ENCODE assay signal across 1 cellular context in genomic region chr1:31266547-31266946, GRCh38.
TF ChIP-seq lines count a peak whose summit lies in the region.

No MANE protein-coding gene starts in this region.

TF ChIP-seq in IMR-90, 13 proteins besides CTCF, POLR2A, EP300 and RAD21 (continued from another document):
- TF ChIP-seq MAZ (IDR thresholded peaks at IDR 0.05; ENCODE audit: borderline replicate concordance, low read depth, low read length) = no peak
- no peak for TF ChIP-seq CEBPB (IDR thresholded peaks at IDR 0.05; ENCODE audit: low read depth, low read length)
- no peak for TF ChIP-seq NFE2L2 (IDR thresholded peaks at IDR 0.05; ENCODE audit: low read depth, low read length)
- TF ChIP-seq USF2 (IDR thresholded peaks at IDR 0.05; ENCODE audit: low read depth, low read length) = no peak
- no peak for TF ChIP-seq RFX5 (IDR thresholded peaks at IDR 0.05; ENCODE audit: low read depth, low read length)
- no peak for TF ChIP-seq ELK1 (IDR thresholded peaks at IDR 0.05; ENCODE audit: borderline replicate concordance, low read depth, low read length)
- TF ChIP-seq SMC3 (IDR thresholded peaks at IDR 0.05; ENCODE audit: low read depth, low read length) = no peak
